In the genomic region with DNA sequence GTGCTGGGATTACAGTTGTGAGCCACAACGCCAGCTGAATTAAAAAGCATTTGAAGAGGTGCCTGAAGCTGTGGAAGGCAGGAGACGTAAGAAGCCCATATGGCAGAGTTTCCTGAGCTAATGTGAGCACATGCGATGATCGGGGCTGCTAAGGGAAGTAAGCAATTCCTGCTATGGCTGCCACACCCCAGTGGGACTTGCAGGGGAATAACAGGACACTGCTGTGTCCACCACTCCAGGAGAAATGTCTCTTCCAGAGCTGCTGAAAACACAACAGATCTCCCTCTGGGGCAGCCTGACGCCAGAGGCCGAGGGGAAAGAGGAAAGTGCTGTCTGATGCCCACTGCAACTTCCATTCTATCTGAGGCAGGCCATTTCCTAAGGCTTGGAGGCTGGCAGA, we compare ENCODE assay signal across 22 cellular contexts. TPM values are rescaled to one million over a fixed set of nuclear protein-coding genes. Genes with fewer than 3 reads are reported as not detected.
A peak's percentile ranks its signal among the peaks of the same experiment; 100 is the strongest.
DNase-seq lines count a peak whose midpoint lies in the region; ATAC-seq and TF ChIP-seq lines count a peak whose summit lies in the region.
"Had no signal": no experiment of that assay in that cellular context is flagged by ENCODE, and none has a peak within 500 bp of the region (broad histone marks: within the 10 kb centered on the region; RNA-seq: fewer than 3 reads in every experiment).

No MANE protein-coding gene starts in this region.

- H2AFZ ChIP-seq in trophoblast cell (ENCODE audit: insufficient read depth, low read length, poor library complexity), result peak overlapping the region; percentile 1

- peak overlapping the region; percentile 96 for H2BK120ac ChIP-seq in trophoblast cell (ENCODE audit: insufficient read depth, low read length, poor library complexity)

- H3K9me3 ChIP-seq in T-helper 17 cell (ENCODE audit: control insufficient read depth, low read length, poor library complexity, severe bottlenecking), result no peaks in the 10 kb centered on the region
- no peaks in the 10 kb centered on the region for H3K9me3 ChIP-seq in trophoblast cell (ENCODE audit: insufficient read depth, low read depth, low read length)
- H3K9me3 ChIP-seq: gastrocnemius medialis, neutrophil had no signal

- no peak for ATAC-seq in T-helper 17 cell
- peak; percentile 58 for ATAC-seq in left ventricle myocardium superior
- no peak for ATAC-seq in HG02588 (IDR thresholded peaks at IDR 0.05; ENCODE audit: unreplicated experiment)
- ATAC-seq: gastrocnemius medialis had no signal

- H3K27me3 ChIP-seq in trophoblast cell (ENCODE audit: insufficient read depth, low read length), result no peaks in the 10 kb centered on the region
- H3K27me3 ChIP-seq: gastrocnemius medialis, neutrophil had no signal

- intact Hi-C loops in left ventricle myocardium superior (cut with micrococcal nuclease), result no loop called here

- no peak overlapping the region for H4K12ac ChIP-seq in trophoblast cell (ENCODE audit: low read depth, low read length)

- H3K36me3 Mint-ChIP-seq in T-helper 17 cell (ENCODE audit: low read depth) (peaks cover 5% of the 10 kb centered on the region), glutamatergic neuron (ENCODE audit: unreplicated experiment) (peaks cover 6% of the 10 kb centered on the region)

- H3K79me1 ChIP-seq in trophoblast cell (ENCODE audit: low read length), result peaks cover 36% of the 10 kb centered on the region

- peak overlapping the region; percentile 57 for H3K4ac ChIP-seq in trophoblast cell (ENCODE audit: low read depth, low read length)

- H3K4me1 ChIP-seq in trophoblast cell (ENCODE audit: control insufficient read depth in 1 of 2, insufficient read depth in 2 of 2, low read length in 2 of 2), result peaks cover 22 to 24% of the 10 kb centered on the region in 2 experiments
- H3K4me1 ChIP-seq: gastrocnemius medialis had no signal

- H3K9me3 Mint-ChIP-seq in glutamatergic neuron (ENCODE audit: unreplicated experiment), result no peaks in the 10 kb centered on the region

- peak overlapping the region; percentile 97 for H2BK12ac ChIP-seq in trophoblast cell (ENCODE audit: low read length)

- H3K23ac ChIP-seq in trophoblast cell (ENCODE audit: low read length), result no peak overlapping the region

- peaks cover 3% of the 10 kb centered on the region for H3K4me1 Mint-ChIP-seq in T-helper 17 cell
- no peaks in the 10 kb centered on the region for H3K4me1 Mint-ChIP-seq in glutamatergic neuron (ENCODE audit: low read depth, unreplicated experiment)

- peak overlapping the region; percentile 90 for H3K14ac ChIP-seq in trophoblast cell (ENCODE audit: low read length)

- no peak for TF ChIP-seq CTCF in glutamatergic neuron (IDR thresholded peaks at IDR 0.05; ENCODE audit: partially characterized antibody, unreplicated experiment)

- peak overlapping the region; percentile 95 for H4K91ac ChIP-seq in trophoblast cell (ENCODE audit: low read depth, low read length)

- H3K27me3 Mint-ChIP-seq in T-helper 17 cell, result no peaks in the 10 kb centered on the region
- peaks cover 2% of the 10 kb centered on the region for H3K27me3 Mint-ChIP-seq in glutamatergic neuron (ENCODE audit: unreplicated experiment)

- peak overlapping the region; percentile 16 for H3K27ac Mint-ChIP-seq in T-helper 17 cell
- no peak overlapping the region for H3K27ac Mint-ChIP-seq in glutamatergic neuron (ENCODE audit: unreplicated experiment)

- H3K18ac ChIP-seq in trophoblast cell (ENCODE audit: low read length), result peak overlapping the region; percentile 69

- H2AK5ac ChIP-seq in trophoblast cell (ENCODE audit: low read length), result peak overlapping the region; percentile 13

- no peak overlapping the region for H3K4me3 Mint-ChIP-seq in T-helper 17 cell
- H3K4me3 Mint-ChIP-seq in glutamatergic neuron (ENCODE audit: unreplicated experiment), result no peak overlapping the region

- H4K8ac ChIP-seq in trophoblast cell (ENCODE audit: low read depth, low read length), result peak overlapping the region; percentile 10

- peaks cover 0 to 2% of the 10 kb centered on the region in 2 experiments for H3K36me3 ChIP-seq in trophoblast cell (ENCODE audit: control insufficient read depth in 1 of 2, insufficient read depth in 2 of 2, low read length in 2 of 2)
- H3K36me3 ChIP-seq: gastrocnemius medialis, neutrophil, WERI-Rb-1 had no signal

- whole genome bisulfite sequencing in trophoblast cell (ENCODE audit: extremely low coverage, insufficient coverage, insufficient read length), result no CpG with 5 or more reads among the region's 6 CpGs

- DNase-seq in HK-2 (ENCODE audit: unreplicated experiment) (peak; percentile 8), T-helper 17 cell (no peak), left ventricle myocardium superior (no peak), trophoblast cell (no peak), NCI-H526 treated with DMSO at 0.1 percent for 48 hours (lab: John Stamatoyannopoulos, UW) (no peak), glutamatergic neuron (no peak), GM19238 (ENCODE audit: insufficient read length, low spot score) (no peak)
- DNase-seq: activated CD4-positive, alpha-beta T cell treated with anti-CD3 and anti-CD28 coated beads, Interleukin-2, amount 50 U/mL, for 4 hours; activated T-cell treated with anti-CD3 and anti-CD28 coated beads for 4 hours; AML-193; central memory CD4-positive, alpha-beta T cell; DMS79; gastrocnemius medialis; H7; SIG-M5; stimulated activated CD4-positive, alpha-beta T cell treated with anti-CD3 and anti-CD28 coated beads, Interleukin-12 subunit alpha, Interleukin-12 subunit beta, amount 100 ng/mL, for 4 hours; T-helper 2 cell; WERI-Rb-1 had no signal

- peak overlapping the region; percentile 78 for H3K27ac ChIP-seq in trophoblast cell (ENCODE audit: low read depth, low read length)
- H3K27ac ChIP-seq: gastrocnemius medialis, neutrophil, WERI-Rb-1 had no signal

- no peak overlapping the region for H3K4me3 ChIP-seq in trophoblast cell (ENCODE audit: low read depth, low read length)
- H3K4me3 ChIP-seq: gastrocnemius medialis had no signal

- H3K79me2 ChIP-seq in trophoblast cell (ENCODE audit: control insufficient read depth, insufficient read depth, low read length, poor library complexity), result peaks cover 6% of the 10 kb centered on the region

- peak overlapping the region; percentile 35 for H2BK5ac ChIP-seq in trophoblast cell (ENCODE audit: low read depth, low read length, poor library complexity)

- H3K4me2 ChIP-seq in trophoblast cell (ENCODE audit: low read length), result no peak overlapping the region

- H3K9ac ChIP-seq in trophoblast cell (ENCODE audit: low read length), result no peak overlapping the region

RNA-seq across cellular contexts. Expression of a gene that starts 46.2 kb away (rescaled TPM):
- 1 to 10 TPM; 2.3 to 3.1 TPM for total RNA-seq in T-helper 17 cell
- total RNA-seq in left ventricle myocardium superior, result not detected
- 0.89 and 1.0 TPM in 2 replicates for polyA plus RNA-seq in trophoblast cell (2013)
- total RNA-seq in glutamatergic neuron (ENCODE audit: unreplicated experiment), result not detected
- total RNA-seq: gastrocnemius medialis, H7, OCI-LY7, urinary bladder had no signal
